In the genomic region with DNA sequence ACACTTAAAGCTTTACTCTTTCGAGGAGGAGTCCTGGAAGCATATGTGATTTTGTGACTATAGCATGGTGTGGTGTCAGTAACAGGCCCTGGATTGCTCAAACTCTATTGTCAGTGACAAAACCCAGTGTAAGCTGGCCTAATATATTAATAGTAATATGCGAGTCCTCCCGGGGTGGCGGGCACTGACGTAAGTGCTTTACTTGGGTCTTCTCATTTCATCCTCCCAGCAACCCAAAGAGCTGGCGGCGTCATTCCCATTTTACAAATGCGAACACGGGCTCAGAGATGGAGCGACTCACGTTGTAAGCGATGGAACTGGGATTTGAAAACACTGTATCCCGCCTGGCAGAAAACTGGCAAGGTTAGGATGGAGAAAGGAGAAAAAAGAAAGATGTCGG, we compare ENCODE assay signal across 8 cellular contexts. TPM values are rescaled to one million over a fixed set of nuclear protein-coding genes. Genes with fewer than 3 reads are reported as not detected.
DNase-seq lines count a peak whose midpoint lies in the region; ATAC-seq, FAIRE-seq and TF ChIP-seq lines count a peak whose summit lies in the region.

No MANE protein-coding gene starts in this region.

- peak overlapping the region; percentile 82 to 96 (median 91) for H3K4me3 ChIP-seq in BLaER1 treated with 17β-estradiol and CSF1 and Interleukin-3, amounts not matched to agents 10 nM and 100 nM
- H3K4me3 ChIP-seq in coronary artery: peak overlapping the region; percentile 92

- peak overlapping the region; percentile 45 to 82 (median 71); a peak in 20 of 22 replicates for H3K27ac ChIP-seq in BLaER1 treated with 17β-estradiol and CSF1 and Interleukin-3, amounts not matched to agents 10 nM and 100 nM
- H3K27ac ChIP-seq in KOPT-K1 (ENCODE audit: low read depth, low read length, poor library complexity, severe bottlenecking) (peak overlapping the region; percentile 67), coronary artery (peak overlapping the region; percentile 64 to 84)

- H3K9me3 Mint-ChIP-seq in natural killer cell: no peaks in the 10 kb centered on the region

- FAIRE-seq in urothelium cell line (lab: Jason Lieb, UNC): no peak

- H3K4me1 Mint-ChIP-seq in natural killer cell: peaks cover 59 to 62% of the 10 kb centered on the region in 2 donors

- no peak for TF ChIP-seq CTCF in coronary artery (IDR thresholded peaks at IDR 0.05)
- TF ChIP-seq CTCF in natural killer cell (IDR thresholded peaks at IDR 0.05): no peak

- peak overlapping the region; percentile 68 to 85 (median 81) for H3K9ac ChIP-seq in BLaER1 treated with 17β-estradiol and CSF1 and Interleukin-3, amounts not matched to agents 10 nM and 100 nM

- H3K27ac Mint-ChIP-seq in natural killer cell: peak overlapping the region; percentile 86 to 99

- intact Hi-C loops in natural killer cell (cut with micrococcal nuclease): loop anchor here (2.0 to 10.0 kb wide), 2 partner anchors 28 to 118 kb away; partner anchors contain the start of gene BRI3

- H3K4me3 Mint-ChIP-seq in natural killer cell: peak overlapping the region; percentile 94

- H4K20me1 ChIP-seq in BLaER1 treated with 17β-estradiol and CSF1 and Interleukin-3, amounts not matched to agents 10 nM and 100 nM: peaks cover 0 to 25% (median 0%) of the 10 kb centered on the region in 11 experiments; a peak in 9 of 22 replicates

- peak in 1 of 3 donors; percentile 3 for ATAC-seq in natural killer cell
- ATAC-seq in GM21528 (IDR thresholded peaks at IDR 0.05; ENCODE audit: low FRiP score, unreplicated experiment): no peak

- no peaks in the 10 kb centered on the region for H3K27me3 ChIP-seq in BLaER1 treated with 17β-estradiol and CSF1 and Interleukin-3, amounts not matched to agents 10 nM and 100 nM

- H3K27me3 Mint-ChIP-seq in natural killer cell (ENCODE audit: low read depth in 2 of 2): no peaks in the 10 kb centered on the region

- no peak for DNase-seq in coronary artery (ENCODE audit: low spot score)
- no peak for DNase-seq in natural killer cell
- DNase-seq in hippocampal formation (lab: John Stamatoyannopoulos, UW): no peak
- no peak for DNase-seq in urothelium cell line (ENCODE audit: low spot score)
- DNase-seq in NCI-H82 treated with DMSO at 0.1 percent for 48 hours (lab: John Stamatoyannopoulos, UW; ENCODE audit: unreplicated experiment): no peak

- H3K9me3 ChIP-seq in BLaER1 treated with 17β-estradiol and CSF1 and Interleukin-3, amounts not matched to agents 10 nM and 100 nM (replicated peaks in 1 of 11): no peaks in the 10 kb centered on the region
- H3K9me3 ChIP-seq in KOPT-K1 (ENCODE audit: insufficient read depth, low read length, poor library complexity, severe bottlenecking): no peaks in the 10 kb centered on the region

- H3K36me3 Mint-ChIP-seq in natural killer cell: no peaks in the 10 kb centered on the region

- peaks cover 16 to 35% (median 25%) of the 10 kb centered on the region in 11 experiments; a peak in 21 of 22 replicates for H3K36me3 ChIP-seq in BLaER1 treated with 17β-estradiol and CSF1 and Interleukin-3, amounts not matched to agents 10 nM and 100 nM
- peaks cover 20% of the 10 kb centered on the region for H3K36me3 ChIP-seq in KOPT-K1 (ENCODE audit: insufficient read depth, low read length)

- H3K4me1 ChIP-seq in BLaER1 treated with 17β-estradiol and CSF1 and Interleukin-3, amounts not matched to agents 10 nM and 100 nM: peaks cover 49 to 74% (median 59%) of the 10 kb centered on the region in 10 experiments

- peak overlapping the region; percentile 87 to 100 (median 98) for H3K4me2 ChIP-seq in BLaER1 treated with 17β-estradiol and CSF1 and Interleukin-3, amounts not matched to agents 10 nM and 100 nM

RNA-seq across cellular contexts. Expression of gene TECPR1, which starts 0.6 kb away (rescaled TPM):
- total RNA-seq in natural killer cell: 10 to 100 TPM; 68.8 to 76.7 (median 70.3) TPM

RNA-seq across cellular contexts. Expression of gene BRI3, which starts 28.8 kb away (rescaled TPM):
- 10 to 100 TPM; 81.9 to 97.1 (median 90.0) TPM for total RNA-seq in natural killer cell

RNA-seq across cellular contexts. Expression of gene BHLHA15, which starts 41.4 kb away (rescaled TPM):
- total RNA-seq in natural killer cell: 1 to 10 TPM in 1 of 3 donors, not detected in 2; 3.3 TPM
